In the genomic region with DNA sequence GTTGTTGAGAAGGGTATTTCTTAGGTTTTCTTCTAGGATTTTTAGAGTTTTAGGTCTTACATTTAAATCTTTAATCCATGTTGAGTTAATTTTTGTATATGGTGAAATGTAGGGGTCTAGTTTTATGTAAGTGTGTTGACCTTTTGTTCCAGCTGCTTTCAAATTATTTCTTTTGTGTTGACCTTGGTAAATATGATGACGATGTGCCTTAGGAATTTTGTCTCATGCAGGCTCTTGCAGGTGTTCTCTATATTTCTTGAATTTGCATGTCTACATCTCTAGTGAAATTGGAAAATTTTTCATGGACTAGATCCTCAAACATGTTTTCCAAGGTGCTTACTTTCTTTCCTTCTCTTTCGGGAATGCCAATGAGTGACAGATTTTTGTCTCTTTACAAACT, we compare ENCODE assay signal across 22 cellular contexts.
A peak's percentile ranks its signal among the peaks of the same experiment; 100 is the strongest.
DNase-seq lines count a peak whose midpoint lies in the region; ATAC-seq, FAIRE-seq and TF ChIP-seq lines count a peak whose summit lies in the region.
"Had no signal": no experiment of that assay in that cellular context is flagged by ENCODE, and none has a peak within 500 bp of the region (broad histone marks: within the 10 kb centered on the region; RNA-seq: fewer than 3 reads in every experiment).

No MANE protein-coding gene starts in this region.

- peaks cover 5% of the 10 kb centered on the region for H3K9me3 Mint-ChIP-seq in endodermal cell

- H3K4me3 Mint-ChIP-seq in endodermal cell: no peak overlapping the region
- H3K4me3 Mint-ChIP-seq: CD4-positive, alpha-beta memory T cell had no signal

- H3K27me3 ChIP-seq in RWPE2 (ENCODE audit: insufficient read depth, poor library complexity, severe bottlenecking): no peaks in the 10 kb centered on the region
- peaks cover 27% of the 10 kb centered on the region for H3K27me3 ChIP-seq in endodermal cell (ENCODE audit: control insufficient read depth, insufficient read depth, low read length, poor library complexity, severe bottlenecking)

- H3K4me3 ChIP-seq in RWPE2 (ENCODE audit: severe bottlenecking) (no peak overlapping the region), choroid plexus epithelial cell (ENCODE audit: low read depth, low read length) (no peak overlapping the region), kidney (ENCODE audit: low read length in 2 of 2) (no peak overlapping the region), endodermal cell (ENCODE audit: low read length) (no peak overlapping the region)
- H3K4me3 ChIP-seq: A549, GM23248 had no signal

- no peak overlapping the region for H3K27ac Mint-ChIP-seq in endodermal cell
- H3K27ac Mint-ChIP-seq: CD4-positive, alpha-beta memory T cell had no signal

- H3K27ac ChIP-seq in RWPE2 (ENCODE audit: poor library complexity, severe bottlenecking) (peak overlapping the region; percentile 27), kidney (ENCODE audit: low read depth in 2 of 2, low read length in 2 of 2) (no peak overlapping the region), endodermal cell (ENCODE audit: low read depth, low read length) (no peak overlapping the region)
- H3K27ac ChIP-seq: A549, GM23248 had no signal

- in situ Hi-C loops in ACHN (cut with HindIII; ENCODE audit: low pct_ligation_motif_present, low pct_unique_long_range_greater_than_20kb, low sequenced_read_pairs): no loop called here

- H3K36me3 ChIP-seq in RWPE2 (ENCODE audit: low read depth) (no peaks in the 10 kb centered on the region), kidney (ENCODE audit: control insufficient read depth in 1 of 2, insufficient read depth in 2 of 2, low read length in 2 of 2) (no peaks in the 10 kb centered on the region), endodermal cell (ENCODE audit: control insufficient read depth, insufficient read depth, low read length) (no peaks in the 10 kb centered on the region)

- TF ChIP-seq CTCF in RWPE2 (IDR thresholded peaks at IDR 0.05; ENCODE audit: poor library complexity, severe bottlenecking) (no peak), choroid plexus epithelial cell (conservative IDR thresholded peaks at IDR 0.05; ENCODE audit: low read depth, low read length) (no peak), kidney (IDR thresholded peaks at IDR 0.05; ENCODE audit: borderline replicate concordance, extremely low read depth, insufficient read depth) (no peak), endodermal cell (conservative IDR thresholded peaks at IDR 0.05) (no peak)

- no peaks in the 10 kb centered on the region for H3K36me3 Mint-ChIP-seq in endodermal cell (ENCODE audit: low read depth)
- H3K36me3 Mint-ChIP-seq: CD4-positive, alpha-beta memory T cell had no signal

- H3K4me1 Mint-ChIP-seq in endodermal cell: peaks cover 24% of the 10 kb centered on the region
- H3K4me1 Mint-ChIP-seq: CD4-positive, alpha-beta memory T cell had no signal

- DNase-seq in ACHN (peak; percentile 0), RWPE2 (ENCODE audit: low spot score) (no peak), choroid plexus epithelial cell (ENCODE audit: low read depth) (peak; percentile 65), kidney (no peak), Kasumi-1 (lab: John Stamatoyannopoulos, UW) (no peak), endodermal cell (no peak)
- DNase-seq: 8988T; C1 segment of cervical spinal cord; Calu3; CD4-positive, alpha-beta memory T cell; COR-L47; DMS53; DMS79 treated with DMSO at 0.1 percent for 48 hours; GF-D8; GM23248; H7; HCEC 1CT had no signal

- ATAC-seq in RWPE2 (ENCODE audit: low read depth): peak; percentile 58
- ATAC-seq in GM19452 (IDR thresholded peaks at IDR 0.05; ENCODE audit: unreplicated experiment): no peak
- ATAC-seq: A549 had no signal

- 80 to 94% methylated on average over 1 to 2 of the region's 2 CpGs for WGBS in endodermal cell (ENCODE audit: insufficient coverage in 1 of 2, insufficient read length in 1 of 2), 2 experiments

- no peaks in the 10 kb centered on the region for H3K27me3 Mint-ChIP-seq in endodermal cell (ENCODE audit: insufficient read depth)
- H3K27me3 Mint-ChIP-seq: CD4-positive, alpha-beta memory T cell had no signal

- H3K9ac ChIP-seq in kidney (ENCODE audit: low read length in 2 of 2): no peak overlapping the region
- no peak overlapping the region for H3K9ac ChIP-seq in endodermal cell (ENCODE audit: extremely low read depth, low read length, poor library complexity, severe bottlenecking)
- H3K9ac ChIP-seq: GM23248 had no signal

- peak; percentile 17 for FAIRE-seq in kidney (lab: Jason Lieb, UNC)
- FAIRE-seq: A549, GM12891, GM18507, H1 had no signal

- intact Hi-C loops in kidney (cut with DNase I): no loop called here

- H3K9me3 ChIP-seq in RWPE2 (ENCODE audit: severe bottlenecking): no peaks in the 10 kb centered on the region
- H3K9me3 ChIP-seq in kidney (ENCODE audit: control insufficient read depth in 1 of 2, low read length in 2 of 2): no peaks in the 10 kb centered on the region
- H3K9me3 ChIP-seq in endodermal cell (ENCODE audit: control insufficient read depth, low read length): no peaks in the 10 kb centered on the region
- H3K9me3 ChIP-seq: A549 had no signal

- H3K4me1 ChIP-seq in RWPE2 (ENCODE audit: insufficient read depth, poor library complexity, severe bottlenecking): peaks cover 12% of the 10 kb centered on the region
- no peaks in the 10 kb centered on the region for H3K4me1 ChIP-seq in kidney (ENCODE audit: control insufficient read depth in 1 of 2, insufficient read depth in 1 of 2, low read depth in 1 of 2, low read length in 2 of 2)
- H3K4me1 ChIP-seq in endodermal cell (ENCODE audit: control insufficient read depth, insufficient read depth, low read length): no peaks in the 10 kb centered on the region
- H3K4me1 ChIP-seq: A549 had no signal

Comparison
In these comparisons a context has a peak if more than half of its experiments do, and no peak if none do; other contexts are left out.
1. DNase-seq: peak in ACHN (single experiment) and choroid plexus epithelial cell (single experiment); none in RWPE2 (single experiment), kidney (single experiment), Kasumi-1 (0 of 2) and endodermal cell (single experiment).